ENCODE assay signal across 8 cellular contexts in the genomic region with DNA sequence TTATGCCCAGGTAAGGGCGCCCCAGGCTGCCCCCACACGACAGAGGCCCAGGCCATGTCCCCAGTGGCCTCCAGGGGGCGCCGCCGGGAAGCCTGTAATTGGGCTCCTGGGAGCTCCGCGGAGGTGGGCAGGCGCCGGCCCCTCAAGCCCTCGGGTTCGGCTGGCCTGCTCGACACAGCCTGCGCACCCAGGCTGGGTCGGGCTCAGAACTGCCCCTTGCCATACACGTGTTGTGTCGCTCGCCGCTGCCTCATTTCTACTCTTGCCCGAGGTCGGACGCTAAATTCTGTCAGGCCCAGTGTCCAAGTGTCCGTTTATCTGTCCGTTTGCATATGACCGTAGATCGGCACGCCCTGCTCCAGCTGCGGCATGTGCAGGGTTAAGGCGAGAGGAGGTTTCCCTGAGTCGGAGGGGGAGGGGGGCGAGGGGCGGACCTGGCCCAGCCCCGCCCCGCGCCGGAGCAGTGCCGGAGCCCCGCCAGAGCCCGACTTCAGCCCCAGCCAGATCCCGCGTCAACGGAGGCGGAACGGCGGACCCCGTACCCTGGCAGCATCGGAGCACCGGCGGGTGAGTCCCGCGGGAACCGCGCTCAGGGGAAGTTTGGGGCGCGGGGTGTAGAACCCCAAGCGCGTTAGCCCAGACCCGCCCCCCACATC. TPM values are rescaled to one million over a fixed set of nuclear protein-coding genes. Genes with fewer than 3 reads are reported as not detected.
DNase-seq lines count a peak whose midpoint lies in the region; ATAC-seq and TF ChIP-seq lines count a peak whose summit lies in the region.

Gene KLHDC8B (plus strand): TSS at position 480 of the 656 bp plus-strand sequence. CDS start 1,172 bp downstream, outside the sequence.

- H3K4me1 ChIP-seq in duodenal mucosa (ENCODE audit: control insufficient read depth in 1 of 2, insufficient read depth in 2 of 2, low read length in 2 of 2), result peaks cover 28 to 37% of the 10 kb centered on the region in 2 donors

- H3K27ac Mint-ChIP-seq in activated CD4-positive, alpha-beta memory T cell treated with anti-CD3 and anti-CD28 coated beads, Interleukin-2, amount 10 ng/mL, durations not matched to agents 7 days and 5 days, result no peak within 1 kb of the TSS

- peak; percentile 71 for DNase-seq in Daoy (ENCODE audit: low read depth)
- DNase-seq in NCI-H510A treated with DMSO at 0.1 percent for 48 hours (lab: John Stamatoyannopoulos, UW), result peak; percentile 69
- DNase-seq in activated CD4-positive, alpha-beta memory T cell treated with anti-CD3 and anti-CD28 coated beads, Interleukin-2, amount 10 ng/mL, durations not matched to agents 7 days and 5 days, result peak; percentile 85
- DNase-seq in lower leg skin (ENCODE audit: low spot score in 2 of 2), result peak; percentile 79 to 97
- peak; percentile 85 for DNase-seq in stimulated activated CD4-positive, alpha-beta T cell treated with anti-CD3 and anti-CD28 coated beads, Interleukin-4, amount 100 ng/mL, for 1 hour

- peak within 1 kb of the TSS; percentile 87 to 96 for H3K4me3 ChIP-seq in duodenal mucosa (ENCODE audit: low read depth in 1 of 2, low read length in 2 of 2)
- H3K4me3 ChIP-seq in lower leg skin (ENCODE audit: low read depth, poor library complexity, severe bottlenecking), result peak within 1 kb of the TSS; percentile 49

- intact Hi-C loops in lower leg skin (cut with DNase I; ENCODE audit: low total_unique reads), result loop anchor here (10.0 kb wide), 1 partner anchor 274 kb away; no protein-coding TSS in a partner anchor

- peaks cover 16% of the 10 kb centered on the region for H3K4me1 Mint-ChIP-seq in activated CD4-positive, alpha-beta memory T cell treated with anti-CD3 and anti-CD28 coated beads, Interleukin-2, amount 10 ng/mL, durations not matched to agents 7 days and 5 days

- no peaks in the 10 kb centered on the region for H3K9me3 ChIP-seq in duodenal mucosa (ENCODE audit: control insufficient read depth in 1 of 2, low read length in 2 of 2)

- no peaks in the 10 kb centered on the region for H3K36me3 ChIP-seq in duodenal mucosa (ENCODE audit: control insufficient read depth in 1 of 2, insufficient read depth in 2 of 2, low read length in 2 of 2)

- CTCF ChIA-PET in activated CD4-positive, alpha-beta memory T cell treated with anti-CD3 and anti-CD28 coated beads, Interleukin-2, amount 10 ng/mL, durations not matched to agents 7 days and 5 days (lab: Charles Lee), result interaction anchor here (0.6 to 2.8 kb wide), 21 partner anchors 10 to 299 kb away, joined by 3 to 17 read pairs (median 4); partner anchors contain the start of genes DAG1, QRICH1, USP19 and USP4

- POLR2A ChIA-PET in activated CD4-positive, alpha-beta memory T cell treated with anti-CD3 and anti-CD28 coated beads, Interleukin-2, amount 10 ng/mL, durations not matched to agents 7 days and 5 days (lab: Charles Lee), result interaction anchor here (0.8 to 1.5 kb wide), 3 partner anchors 50 to 150 kb away, joined by 3 to 7 read pairs (median 3); partner anchors contain the start of genes NDUFAF3 and USP19

- peaks cover 2% of the 10 kb centered on the region for H3K9me3 Mint-ChIP-seq in activated CD4-positive, alpha-beta memory T cell treated with anti-CD3 and anti-CD28 coated beads, Interleukin-2, amount 10 ng/mL, durations not matched to agents 7 days and 5 days

- H3K27me3 ChIP-seq in duodenal mucosa (ENCODE audit: control insufficient read depth in 1 of 2, insufficient read depth in 2 of 2, low read length in 2 of 2), result no peaks in the 10 kb centered on the region

- peak within 1 kb of the TSS; percentile 28 for H3K27ac ChIP-seq in duodenal mucosa (ENCODE audit: low read depth, low read length)

- peaks cover 3% of the 10 kb centered on the region for H3K36me3 Mint-ChIP-seq in activated CD4-positive, alpha-beta memory T cell treated with anti-CD3 and anti-CD28 coated beads, Interleukin-2, amount 10 ng/mL, durations not matched to agents 7 days and 5 days (ENCODE audit: low read depth)

- 1% methylated on average over 24 to 39 of the region's 57 CpGs for WGBS in lower leg skin, 2 donors

- H3K27me3 Mint-ChIP-seq in activated CD4-positive, alpha-beta memory T cell treated with anti-CD3 and anti-CD28 coated beads, Interleukin-2, amount 10 ng/mL, durations not matched to agents 7 days and 5 days, result peaks cover 2% of the 10 kb centered on the region

- peak within 1 kb of the TSS; percentile 83 to 94 for H3K9ac ChIP-seq in duodenal mucosa (ENCODE audit: low read depth in 1 of 2, low read length in 2 of 2)

- TF ChIP-seq POLR2A in lower leg skin (IDR thresholded peaks at IDR 0.05), result no peak

- peak within 1 kb of the TSS; percentile 76 for H3K4me3 Mint-ChIP-seq in activated CD4-positive, alpha-beta memory T cell treated with anti-CD3 and anti-CD28 coated beads, Interleukin-2, amount 10 ng/mL, durations not matched to agents 7 days and 5 days

- ATAC-seq in HG02798 (IDR thresholded peaks at IDR 0.05; ENCODE audit: poor library complexity, unreplicated experiment) (peak; percentile 60), HG03469 (IDR thresholded peaks at IDR 0.05; ENCODE audit: unreplicated experiment) (no peak)

- TF ChIP-seq CTCF in lower leg skin (IDR thresholded peaks at IDR 0.05), result peak in 1 of 3 donors; percentile 83

RNA-seq across cellular contexts. Expression of gene KLHDC8B, which starts in this region (rescaled TPM):
- 2.1 and 3.2 TPM in 2 replicates for total RNA-seq in Daoy (2014; rRNA removed; shearing (Covaris generic))
- 1 to 10 TPM; 1.2 to 1.4 TPM for total RNA-seq in activated CD4-positive, alpha-beta memory T cell treated with anti-CD3 and anti-CD28 coated beads, Interleukin-2, amount 10 ng/mL, durations not matched to agents 7 days and 5 days
- total RNA-seq in lower leg skin, result 10 to 100 TPM; 52.4 to 65.2 (median 56.0) TPM

Comparison
In these comparisons a context has a peak if more than half of its experiments do, and no peak if none do; other contexts are left out.
1. RNA of gene KLHDC8B (total RNA-seq): 52.4 to 65.2 TPM in lower leg skin; 2.1 to 3.2 TPM in Daoy and 1.2 to 1.4 TPM in activated CD4-positive, alpha-beta memory T cell treated with anti-CD3 and anti-CD28 coated beads, Interleukin-2, amount 10 ng/mL, durations not matched to agents 7 days and 5 days; every median in the first group is over 10 times any median in the second.
2. Peak in every context shown above with its lines, with median percentiles within 50 percentile points of each other: DNase-seq.